8 cellular contexts compared by ENCODE assay signal in genomic region chr2:157874997-157875719, GRCh38. TPM values are rescaled to one million over a fixed set of nuclear protein-coding genes. Genes with fewer than 3 reads are reported as not detected.
A peak's percentile ranks its signal among the peaks of the same experiment; 100 is the strongest.
DNase-seq lines count a peak whose midpoint lies in the region; ATAC-seq and TF ChIP-seq lines count a peak whose summit lies in the region.

No MANE protein-coding gene starts in this region.

- peak overlapping the region; percentile 55 for H3K27ac ChIP-seq in CD4-positive, alpha-beta memory T cell (ENCODE audit: low read depth, low read length)
- peak overlapping the region; percentile 98 for H3K27ac ChIP-seq in IMR-90 (ENCODE audit: insufficient read depth, low read length)
- H3K27ac ChIP-seq in muscle layer of colon (ENCODE audit: low read depth, low read length) = peak overlapping the region; percentile 77
- H3K27ac ChIP-seq in urinary bladder (ENCODE audit: low read depth) = peak overlapping the region; percentile 95

- H2BK15ac ChIP-seq in IMR-90 (ENCODE audit: low read depth, low read length) = 0 out of 3 replicates have a peak overlapping the region, but pooled peaks have one; percentile 31

- DNase-seq in CD4-positive, alpha-beta memory T cell = peak in 4 of 5 donors; percentile 9 to 47 (median 21)
- DNase-seq in IMR-90 (peak; percentile 93), epithelial cell of proximal tubule (ENCODE audit: low read depth) (no peak), COLO829 (ENCODE audit: low spot score) (no peak)
- peak; percentile 40 for DNase-seq in activated CD4-positive, alpha-beta T cell treated with anti-CD3 and anti-CD28 coated beads for 48 hours
- DNase-seq in effector CD4-positive, alpha-beta T cell = no peak

- peak overlapping the region; percentile 84 for H2AK5ac ChIP-seq in IMR-90 (ENCODE audit: low read depth, low read length)

- TF ChIP-seq CTCF in IMR-90 (conservative IDR thresholded peaks at IDR 0.05; ENCODE audit: low read depth, low read length) (no peak), epithelial cell of proximal tubule (conservative IDR thresholded peaks at IDR 0.05; ENCODE audit: low read depth, low read length) (no peak)

- no peak overlapping the region for H2BK20ac ChIP-seq in IMR-90 (ENCODE audit: low read depth, low read length)

- peak overlapping the region; percentile 82 for H3K4me2 ChIP-seq in IMR-90 (ENCODE audit: low read depth, low read length)

- CTCF ChIA-PET in CD4-positive, alpha-beta memory T cell (lab: Charles Lee; ENCODE audit: partially characterized antibody) = interaction anchor here (1.0 to 4.7 kb wide), 7 partner anchors 12 to 246 kb away, joined by 3 to 39 read pairs (median 10); no protein-coding TSS in a partner anchor
- CTCF ChIA-PET in IMR-90 (lab: Yijun Ruan, JAX) = no interaction called here

- H3K4me3 Mint-ChIP-seq in CD4-positive, alpha-beta memory T cell = peak overlapping the region; percentile 94 to 100 (median 96)

- TF ChIP-seq POLR2A in IMR-90 (IDR thresholded peaks at IDR 0.05; ENCODE audit: low read depth, low read length) = peak; percentile 59

- no TSS peak for BruUV-seq in IMR-90 (replicated peaks; lab: Mats Ljungman, UMichigan)

- POLR2A ChIA-PET in CD4-positive, alpha-beta memory T cell (lab: Charles Lee; ENCODE audit: partially characterized antibody) = interaction anchor here (0.6 to 7.3 kb wide), 8 partner anchors 7 to 1837 kb away, joined by 3 to 308 read pairs (median 4); partner anchors contain the start of gene MARCHF7
- POLR2A ChIA-PET in IMR-90 (lab: Charles Lee; ENCODE audit: unreplicated experiment) = interaction anchor here (0.6 kb wide), 1 partner anchor 235 kb away, joined by 6 read pairs; no protein-coding TSS in a partner anchor

- H4K5ac ChIP-seq in IMR-90 (ENCODE audit: low read depth, low read length) = peak overlapping the region; percentile 40; the same call in 1 of the 2 replicates

- in situ Hi-C loops in IMR-90 (cut with MboI; ENCODE audit: low sequenced_read_pairs) = loop anchor here (5.0 to 25.0 kb wide), 2 partner anchors 88 to 1538 kb away; partner anchors contain the start of gene NR4A2

- H3K27me3 Mint-ChIP-seq in CD4-positive, alpha-beta memory T cell = no peaks in the 10 kb centered on the region

- peak overlapping the region; percentile 56; the same call in 1 of the 2 replicates for H4K91ac ChIP-seq in IMR-90 (ENCODE audit: insufficient read depth, low read depth, low read length)

- WGBS in IMR-90 (ENCODE audit: extremely low coverage in 2 of 2, insufficient read length in 1 of 2), 2 experiments = no CpG with 5 or more reads among the region's 25 CpGs
- WGBS in urinary bladder = 1% methylated on average over 25 of the region's 25 CpGs

- H3K27me3 ChIP-seq in CD4-positive, alpha-beta memory T cell (ENCODE audit: insufficient read depth, low read length) = no peaks in the 10 kb centered on the region
- H3K27me3 ChIP-seq in IMR-90 (ENCODE audit: control insufficient read depth, insufficient read depth, low read length) (no peaks in the 10 kb centered on the region), muscle layer of colon (ENCODE audit: control insufficient read depth in 1 of 2, insufficient read depth in 2 of 2, low read length in 2 of 2) (no peaks in the 10 kb centered on the region)

- H3K56ac ChIP-seq in IMR-90 (ENCODE audit: extremely low read depth, insufficient read depth, low read length) = peak overlapping the region; percentile 74

- peak overlapping the region; percentile 78 for H3K4ac ChIP-seq in IMR-90 (ENCODE audit: low read depth, low read length)

- no peak for TF ChIP-seq RAD21 in IMR-90 (IDR thresholded peaks at IDR 0.05; ENCODE audit: low read length)

- H3K4me3 ChIP-seq in CD4-positive, alpha-beta memory T cell (ENCODE audit: low read length in 2 of 2) = peak overlapping the region; percentile 65 to 76
- H3K4me3 ChIP-seq in IMR-90 (ENCODE audit: insufficient read depth, low read depth, low read length) (peak overlapping the region; percentile 98), epithelial cell of proximal tubule (ENCODE audit: low read depth, low read length) (peak overlapping the region; percentile 74), muscle layer of colon (ENCODE audit: low read depth in 1 of 2, low read length in 2 of 2) (peak overlapping the region; percentile 62 to 86), urinary bladder (ENCODE audit: low read depth, low read length) (peak overlapping the region; percentile 96)

- peak overlapping the region; percentile 97 for H3K9ac ChIP-seq in IMR-90 (ENCODE audit: low read depth, low read length)
- peak overlapping the region; percentile 70 for H3K9ac ChIP-seq in muscle layer of colon (ENCODE audit: low read length)

- intact Hi-C loops in CD4-positive, alpha-beta memory T cell (cut with micrococcal nuclease) = loop anchor here (5.0 to 10.0 kb wide), 5 partner anchors 93 to 1837 kb away; partner anchors contain the start of genes CCDC148, MARCHF7, NR4A2 and PKP4
- intact Hi-C loops in IMR-90 (cut with micrococcal nuclease) = loop anchor here (1.0 to 10.0 kb wide), 2 partner anchors 25 to 130 kb away; no protein-coding TSS in a partner anchor

- H3K36me3 ChIP-seq in CD4-positive, alpha-beta memory T cell (ENCODE audit: insufficient read depth, low read length) = peaks cover 4% of the 10 kb centered on the region
- no peaks in the 10 kb centered on the region for H3K36me3 ChIP-seq in IMR-90 (ENCODE audit: control insufficient read depth, insufficient read depth, low read length)
- H3K36me3 ChIP-seq in muscle layer of colon (ENCODE audit: insufficient read depth, low read length) = no peaks in the 10 kb centered on the region
- no peaks in the 10 kb centered on the region for H3K36me3 ChIP-seq in urinary bladder (ENCODE audit: insufficient read depth)

- H3K14ac ChIP-seq in IMR-90 (replicated peaks; ENCODE audit: low read depth, low read length) = peak overlapping the region; percentile 57

- H3K4me1 Mint-ChIP-seq in CD4-positive, alpha-beta memory T cell = peaks cover 55 to 79% (median 68%) of the 10 kb centered on the region in 4 donors

- H3K9me3 Mint-ChIP-seq in CD4-positive, alpha-beta memory T cell = no peaks in the 10 kb centered on the region

- H2AK9ac ChIP-seq in IMR-90 (replicated peaks; ENCODE audit: low read depth, low read length, poor library complexity) = peak overlapping the region; percentile 94

- peak overlapping the region; percentile 66 for H3K18ac ChIP-seq in IMR-90 (ENCODE audit: low read depth, low read length)

- H2BK5ac ChIP-seq in IMR-90 (ENCODE audit: low read depth, low read length, poor library complexity, severe bottlenecking) = peak overlapping the region; percentile 93

- peaks cover 15% of the 10 kb centered on the region for H3K9me1 ChIP-seq in IMR-90 (ENCODE audit: insufficient read depth, low read length)

- H3K4me1 ChIP-seq in CD4-positive, alpha-beta memory T cell (ENCODE audit: insufficient read depth, low read length) = peaks cover 80% of the 10 kb centered on the region
- H3K4me1 ChIP-seq in IMR-90 (ENCODE audit: control insufficient read depth, insufficient read depth, low read length) = peaks cover 10% of the 10 kb centered on the region
- peaks cover 47% of the 10 kb centered on the region for H3K4me1 ChIP-seq in muscle layer of colon (ENCODE audit: insufficient read depth, low read length)
- no peaks in the 10 kb centered on the region for H3K4me1 ChIP-seq in urinary bladder (ENCODE audit: insufficient read depth)

- peak; percentile 6 for ATAC-seq in IMR-90 (ENCODE audit: low read depth)

- H3K27ac Mint-ChIP-seq in CD4-positive, alpha-beta memory T cell = peak overlapping the region; percentile 88 to 96 (median 93)

- dilution Hi-C loops in IMR-90 (cut with HindIII; ENCODE audit: low sequenced_read_pairs, unreplicated experiment) = no loop called here

- peaks cover 27 to 54% of the 10 kb centered on the region in 2 experiments for H3K79me1 ChIP-seq in IMR-90 (ENCODE audit: low read depth in 1 of 2, low read length in 2 of 2)

- peak overlapping the region in 1 of 2 experiments; percentile 55; a peak in 1 of 4 replicates for H4K8ac ChIP-seq in IMR-90 (ENCODE audit: low read depth in 2 of 2, low read length in 2 of 2)

- H3K9me3 ChIP-seq in CD4-positive, alpha-beta memory T cell (ENCODE audit: control insufficient read depth in 1 of 2, low read length in 2 of 2) = no peaks in the 10 kb centered on the region
- H3K9me3 ChIP-seq in IMR-90 (ENCODE audit: control insufficient read depth, insufficient read depth, low read length) (no peaks in the 10 kb centered on the region), muscle layer of colon (ENCODE audit: low read length) (no peaks in the 10 kb centered on the region)

- H3K36me3 Mint-ChIP-seq in CD4-positive, alpha-beta memory T cell = peaks cover 0 to 14% of the 10 kb centered on the region in 2 donors

- H2AFZ ChIP-seq in IMR-90 (replicated peaks; ENCODE audit: low read length, poor library complexity) = peak overlapping the region; percentile 92

- H2BK120ac ChIP-seq in IMR-90 (ENCODE audit: low read depth, low read length) = peak overlapping the region; percentile 37; the same call in 1 of the 2 replicates

- H3K23ac ChIP-seq in IMR-90 (ENCODE audit: low read depth, low read length) = peak overlapping the region; percentile 70

- H4K20me1 ChIP-seq in IMR-90 (ENCODE audit: insufficient read depth, low read length) = peaks cover 39% of the 10 kb centered on the region; the same call in 1 of the 2 replicates

TF ChIP-seq in IMR-90, 13 proteins besides CTCF, POLR2A, EP300 and RAD21:
- TF ChIP-seq RCOR1 (IDR thresholded peaks at IDR 0.05; ENCODE audit: insufficient replicate concordance, low read length) (no peak), BHLHE40 (IDR thresholded peaks at IDR 0.05; ENCODE audit: low read depth, low read length) (0 out of 2 replicates have a peak, but pooled peaks have one; percentile 22), FOS (IDR thresholded peaks at IDR 0.05; ENCODE audit: low read depth, low read length) (0 out of 2 replicates have a peak, but pooled peaks have one; percentile 17)
TF ChIP-seq in IMR-90: peak in this region for 2.

RNA-seq across cellular contexts. Expression of gene ACVR1, which starts 1.0 kb away (rescaled TPM):
- total RNA-seq in CD4-positive, alpha-beta memory T cell = 10 to 100 TPM; 26.9 to 31.9 TPM
- 10 to 100 TPM; 16.1 to 23.3 TPM for polyA plus RNA-seq in CD4-positive, alpha-beta memory T cell
- total RNA-seq in IMR-90 (2012; rRNA removed) = 21.1 and 24.2 TPM in 2 replicates
- polyA plus RNA-seq in IMR-90 (2012; rRNA removed) = 32.0 and 40.8 TPM in 2 replicates
- 24.3 and 50.9 TPM in 2 replicates for polyA plus RNA-seq in IMR-90 (2012; cell fraction: cytosol; rRNA removed)
- polyA plus RNA-seq in IMR-90 (2012; cell fraction: nucleus; rRNA removed; ENCODE audit: low replicate concordance) = 13.1 and 33.6 TPM in 2 replicates
- 5.5 and 7.2 TPM in 2 replicates for total RNA-seq in epithelial cell of proximal tubule
- total RNA-seq in urinary bladder = 25.1 TPM
- polyA plus RNA-seq in urinary bladder = 29.7 TPM

Comparison
In these comparisons a context has a peak if more than half of its experiments do, and no peak if none do; other contexts are left out.
1. DNase-seq: peak in CD4-positive, alpha-beta memory T cell (4 of 5), IMR-90 (single experiment) and activated CD4-positive, alpha-beta T cell treated with anti-CD3 and anti-CD28 coated beads for 48 hours (single experiment); none in epithelial cell of proximal tubule (single experiment), COLO829 (single experiment) and effector CD4-positive, alpha-beta T cell (single experiment).
2. Peak in every context shown above with its lines, with median percentiles within 50 percentile points of each other: H3K27ac ChIP-seq and H3K4me3 ChIP-seq.